8 cellular contexts compared by ENCODE assay signal in genomic region chr2:149040451-149040850, GRCh38. TPM values are rescaled to one million over a fixed set of nuclear protein-coding genes. Genes with fewer than 3 reads are reported as not detected.
DNase-seq lines count a peak whose midpoint lies in the region; ATAC-seq and TF ChIP-seq lines count a peak whose summit lies in the region.

No MANE protein-coding gene starts in this region.

- intact Hi-C loops in Right ventricle myocardium inferior (cut with DNase I), result no loop called here

- H3K27ac ChIP-seq in caudate nucleus (ENCODE audit: low read depth, low read length), result no peak overlapping the region

- no peak for ATAC-seq in Right ventricle myocardium inferior

- TF ChIP-seq CTCF in LNCaP clone FGC (IDR thresholded peaks at IDR 0.05; ENCODE audit: control insufficient read depth, extremely low read depth, insufficient read depth), result peak; percentile 55

- peak; percentile 41 for DNase-seq in stimulated activated naive CD4-positive, alpha-beta T cell treated with Interleukin-2 at 50 U/mL for 16 hours (lab: John Stamatoyannopoulos, UW)
- DNase-seq in stimulated activated naive CD4-positive, alpha-beta T cell (lab: John Stamatoyannopoulos, UW), result no peak
- DNase-seq in LNCaP clone FGC (ENCODE audit: low read depth), result no peak
- peak; percentile 3 for DNase-seq in activated CD8-positive, alpha-beta memory T cell treated with anti-CD3 and anti-CD28 coated beads, Interleukin-2, amount 50 U/mL, for 1 hour (ENCODE audit: extremely low read depth)
- DNase-seq in islet precursor cell, result peak; percentile 81
- no peak for DNase-seq in cerebellar nuclear complex (lab: John Stamatoyannopoulos, UW)
- no peak for DNase-seq in caudate nucleus (lab: John Stamatoyannopoulos, UW)
- no peak for DNase-seq in Right ventricle myocardium inferior (ENCODE audit: missing footprints)

- H3K4me3 ChIP-seq in LNCaP clone FGC (ENCODE audit: low read depth, low read length), result no peak overlapping the region

RNA-seq across cellular contexts. Expression of gene LYPD6B, which starts 2.0 kb away (rescaled TPM):
- not detected for total RNA-seq in Right ventricle myocardium inferior

Comparison
In these comparisons a context has a peak if more than half of its experiments do, and no peak if none do; other contexts are left out.
1. DNase-seq: peak in stimulated activated naive CD4-positive, alpha-beta T cell treated with Interleukin-2 at 50 U/mL for 16 hours (single experiment), activated CD8-positive, alpha-beta memory T cell treated with anti-CD3 and anti-CD28 coated beads, Interleukin-2, amount 50 U/mL, for 1 hour (single experiment) and islet precursor cell (single experiment); none in stimulated activated naive CD4-positive, alpha-beta T cell (0 of 6), LNCaP clone FGC (single experiment), cerebellar nuclear complex (0 of 2), caudate nucleus (0 of 61) and Right ventricle myocardium inferior (single experiment).